ENCODE assay signal across 13 cellular contexts in genomic region chr7:85074-85945, GRCh38.
DNase-seq lines count a peak whose midpoint lies in the region; ATAC-seq and TF ChIP-seq lines count a peak whose summit lies in the region.
"Had no signal": no experiment of that assay in that cellular context is flagged by ENCODE, and none has a peak within 500 bp of the region (broad histone marks: within the 10 kb centered on the region; RNA-seq: fewer than 3 reads in every experiment).

No MANE protein-coding gene starts in this region.

- peak overlapping the region; percentile 38 for H3K18ac ChIP-seq in neuronal stem cell (ENCODE audit: low read length)

- H3K9me3 ChIP-seq in GM23248 (ENCODE audit: low read depth) (no peaks in the 10 kb centered on the region), neuronal stem cell (replicated peaks in 1 of 2; ENCODE audit: control insufficient read depth in 2 of 2, insufficient read depth in 1 of 2, low read depth in 1 of 2, low read length in 2 of 2) (no peaks in the 10 kb centered on the region)
- H3K9me3 ChIP-seq: ascending aorta had no signal

- H3K4me3 ChIP-seq in GM23248, result no peak overlapping the region
- H3K4me3 ChIP-seq in fibroblast of pulmonary artery (replicated peaks; ENCODE audit: low read depth, low read length), result no peak overlapping the region
- no peak overlapping the region for H3K4me3 ChIP-seq in neuronal stem cell (ENCODE audit: low read length in 2 of 2)
- H3K4me3 ChIP-seq: ascending aorta had no signal

- ATAC-seq in HG02571 (IDR thresholded peaks at IDR 0.05; ENCODE audit: unreplicated experiment), result no peak
- ATAC-seq: naive thymus-derived CD8-positive, alpha-beta T cell had no signal

- no peaks in the 10 kb centered on the region for H3K36me3 Mint-ChIP-seq in immature natural killer cell
- H3K36me3 Mint-ChIP-seq: activated CD4-positive, alpha-beta memory T cell treated with anti-CD3 and anti-CD28 coated beads for 36 hours; naive thymus-derived CD8-positive, alpha-beta T cell had no signal

- H3K23ac ChIP-seq in neuronal stem cell (ENCODE audit: low read depth, low read length, poor library complexity), result no peak overlapping the region

- H3K9me3 Mint-ChIP-seq in immature natural killer cell, result peaks cover 0 to 1% (median 0%) of the 10 kb centered on the region in 6 donors
- H3K9me3 Mint-ChIP-seq: activated CD4-positive, alpha-beta memory T cell treated with anti-CD3 and anti-CD28 coated beads for 36 hours; naive thymus-derived CD8-positive, alpha-beta T cell had no signal

- no peaks in the 10 kb centered on the region for H4K20me1 ChIP-seq in GM23248 (ENCODE audit: insufficient read depth)

- peaks cover 1 to 5% (median 3%) of the 10 kb centered on the region in 3 donors for H3K27me3 Mint-ChIP-seq in immature natural killer cell (ENCODE audit: low read depth in 3 of 3)

- H3K4me1 ChIP-seq in GM23248 (ENCODE audit: insufficient read depth), result peaks cover 21% of the 10 kb centered on the region
- peaks cover 3 to 28% of the 10 kb centered on the region in 2 donors for H3K4me1 ChIP-seq in neuronal stem cell (ENCODE audit: control insufficient read depth in 2 of 2, insufficient read depth in 1 of 2, low read depth in 1 of 2, low read length in 2 of 2)

- H3K4me2 ChIP-seq in GM23248 (ENCODE audit: unreplicated experiment) (no peak overlapping the region), neuronal stem cell (ENCODE audit: insufficient read depth, low read length, poor library complexity, severe bottlenecking) (no peak overlapping the region)

- H3K9ac ChIP-seq in GM23248, result no peak overlapping the region
- H3K9ac ChIP-seq in neuronal stem cell (ENCODE audit: low read depth, low read length, poor library complexity), result no peak overlapping the region

- H2AK5ac ChIP-seq in neuronal stem cell (ENCODE audit: low read depth, low read length), result peak overlapping the region; percentile 51

- peaks cover 9 to 13% of the 10 kb centered on the region in 2 donors for H3K4me1 Mint-ChIP-seq in immature natural killer cell

- H3K36me3 ChIP-seq in GM23248 (ENCODE audit: low read depth), result no peaks in the 10 kb centered on the region
- H3K36me3 ChIP-seq in neuronal stem cell (replicated peaks in 1 of 2; ENCODE audit: control insufficient read depth in 2 of 2, insufficient read depth in 2 of 2, low read length in 2 of 2), result no peaks in the 10 kb centered on the region
- H3K36me3 ChIP-seq: ascending aorta had no signal

- DNase-seq in GM23248 (peak; percentile 79), RPMI7951 (ENCODE audit: low read depth) (peak; percentile 92), fibroblast of pulmonary artery (ENCODE audit: low read depth) (peak; percentile 48), neuronal stem cell (ENCODE audit: low spot score) (no peak), immature natural killer cell (no peak), medulla oblongata (ENCODE audit: extremely low spot score) (no peak)
- no peak for DNase-seq in stimulated activated CD4-positive, alpha-beta T cell treated with anti-CD3 and anti-CD28 coated beads, Interleukin-4, amount 100 ng/mL, for 1 hour
- DNase-seq: activated CD4-positive, alpha-beta memory T cell treated with anti-CD3 and anti-CD28 coated beads for 36 hours; NCI-H1105 treated with DMSO at 0.1 percent for 48 hours; stimulated activated CD4-positive, alpha-beta T cell treated with anti-CD3 and anti-CD28 coated beads, Interleukin-15, amount 100 ng/mL, for 24 hours had no signal

- H2AFZ ChIP-seq in GM23248, result no peak overlapping the region
- H2AFZ ChIP-seq in neuronal stem cell (ENCODE audit: low read length), result no peak overlapping the region

- no peaks in the 10 kb centered on the region for H3K79me2 ChIP-seq in GM23248 (ENCODE audit: insufficient read depth)

- H3K27me3 ChIP-seq in GM23248 (replicated peaks; ENCODE audit: insufficient read depth) (no peaks in the 10 kb centered on the region), neuronal stem cell (ENCODE audit: control insufficient read depth in 3 of 3, insufficient read depth in 3 of 3, low read depth in 1 of 3, low read length in 3 of 3) (peaks cover 0 to 54% (median 0%) of the 10 kb centered on the region in 3 experiments)
- H3K27me3 ChIP-seq: ascending aorta had no signal

- in situ Hi-C loops in GM23248 (cut with MboI), result no loop called here

- no peak overlapping the region for H2BK120ac ChIP-seq in neuronal stem cell (ENCODE audit: low read depth, low read length)

- WGBS in GM23248 (ENCODE audit: low coverage in 1 of 2, low lambda C conversion rate in 2 of 2, missing lambda C conversion rate in 2 of 2), 2 experiments, result 62 to 65% methylated on average over 17 to 19 of the region's 19 CpGs
- WGBS in neuronal stem cell (ENCODE audit: extremely low coverage in 2 of 2, insufficient read length in 2 of 2, insufficient replicate concordance in 1 of 2), 2 donors, result 100% methylated on average over 2 of the region's 19 CpGs; no CpG with 5 or more reads in 1 of the 2 donors

- no peak overlapping the region for H3K4ac ChIP-seq in neuronal stem cell (ENCODE audit: low read length)

- no peak overlapping the region for H2BK12ac ChIP-seq in neuronal stem cell (ENCODE audit: low read length)

- no peak for TF ChIP-seq CTCF in fibroblast of pulmonary artery (IDR thresholded peaks at IDR 0.05; ENCODE audit: low read length, missing control alignments)

- H3K27ac ChIP-seq in GM23248, result no peak overlapping the region
- H3K27ac ChIP-seq in neuronal stem cell (replicated peaks; ENCODE audit: low read length), result no peak overlapping the region
- H3K27ac ChIP-seq: ascending aorta had no signal

- H3K79me1 ChIP-seq in neuronal stem cell (ENCODE audit: low read depth, low read length), result peaks cover 6% of the 10 kb centered on the region

- H3F3A ChIP-seq in GM23248 (ENCODE audit: insufficient read depth), result peaks cover 18% of the 10 kb centered on the region

- H4K91ac ChIP-seq in neuronal stem cell (ENCODE audit: low read depth, low read length, poor library complexity), result peak overlapping the region; percentile 34

- H2BK15ac ChIP-seq in neuronal stem cell (ENCODE audit: low read length), result peak overlapping the region; percentile 76

- no peak overlapping the region for H4K8ac ChIP-seq in neuronal stem cell (ENCODE audit: low read depth, low read length)

- H3K4me3 Mint-ChIP-seq in immature natural killer cell, result no peak overlapping the region
- H3K4me3 Mint-ChIP-seq: activated CD4-positive, alpha-beta memory T cell treated with anti-CD3 and anti-CD28 coated beads for 36 hours; naive thymus-derived CD8-positive, alpha-beta T cell had no signal

- H3K14ac ChIP-seq in neuronal stem cell (ENCODE audit: low read length), result no peak overlapping the region

- no peaks in the 10 kb centered on the region for H3K9me2 ChIP-seq in GM23248 (ENCODE audit: insufficient read depth)

- H3K27ac Mint-ChIP-seq in immature natural killer cell, result no peak overlapping the region
- H3K27ac Mint-ChIP-seq: activated CD4-positive, alpha-beta memory T cell treated with anti-CD3 and anti-CD28 coated beads for 36 hours had no signal

- no peak overlapping the region for H2BK5ac ChIP-seq in neuronal stem cell (ENCODE audit: low read length)

Comparison
In these comparisons a context has a peak if more than half of its experiments do, and no peak if none do; other contexts are left out.
1. DNase-seq: peak in GM23248 (single experiment), RPMI7951 (single experiment) and fibroblast of pulmonary artery (single experiment); none in neuronal stem cell (single experiment), immature natural killer cell (0 of 3), medulla oblongata (single experiment) and stimulated activated CD4-positive, alpha-beta T cell treated with anti-CD3 and anti-CD28 coated beads, Interleukin-4, amount 100 ng/mL, for 1 hour (single experiment).